In the genomic region with DNA sequence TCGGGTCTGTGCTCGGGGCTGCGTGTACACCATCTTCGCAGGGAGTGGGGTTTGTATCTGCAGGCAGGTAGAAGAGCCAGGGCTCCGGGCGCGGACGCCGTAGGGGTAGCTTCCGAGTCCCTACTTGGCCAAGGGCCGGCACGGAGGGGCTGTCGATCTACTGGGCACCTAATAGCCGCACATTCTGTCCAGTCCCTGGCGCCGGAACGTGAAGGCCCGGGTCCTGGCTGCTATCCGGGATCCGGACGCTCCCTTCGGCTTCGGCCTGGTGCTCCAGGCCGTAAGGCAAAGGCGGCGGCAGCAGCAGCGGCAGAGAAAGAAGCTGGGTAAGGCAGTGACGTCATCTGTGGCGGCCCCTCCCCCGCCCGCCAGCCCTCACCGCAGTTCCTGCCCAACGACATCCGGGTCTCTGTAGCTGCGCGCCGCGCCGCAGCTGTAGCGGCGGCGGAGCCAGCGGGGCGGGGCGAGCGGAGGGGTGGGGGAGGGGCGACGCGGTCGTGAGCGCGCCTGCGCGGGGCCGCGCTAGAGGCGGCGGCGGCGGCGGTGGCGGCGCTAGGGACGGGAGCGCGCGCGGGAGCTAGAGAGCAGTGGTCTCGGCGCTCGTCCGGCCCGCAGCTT, we compare ENCODE assay signal across 8 cellular contexts. TPM values are rescaled to one million over a fixed set of nuclear protein-coding genes. Genes with fewer than 3 reads are reported as not detected.
DNase-seq lines count a peak whose midpoint lies in the region; ATAC-seq and TF ChIP-seq lines count a peak whose summit lies in the region.

PPM1A (plus strand) TSS at position 525 of the 618 bp plus-strand sequence. CDS start 33,483 bp downstream, outside the sequence.

- H3K27me3 ChIP-seq in left lung, result no peaks in the 10 kb centered on the region

- H3K27me3 Mint-ChIP-seq in dendritic cell treated with granulocyte-macrophage colony-stimulating factor and Interleukin-4, amounts not matched to agents 40 ng/mL and 50 ng/mL, for 4 days, result no peaks in the 10 kb centered on the region

- TF ChIP-seq CTCF in left lung (IDR thresholded peaks at IDR 0.05), result no peak

- ATAC-seq in GM19372 (IDR thresholded peaks at IDR 0.05; ENCODE audit: low read depth, unreplicated experiment) (peak; percentile 63), HG03521 (IDR thresholded peaks at IDR 0.05; ENCODE audit: unreplicated experiment) (peak; percentile 76), left lung (peak; percentile 88)

- H3K27ac ChIP-seq in left lung, result peak within 1 kb of the TSS; percentile 100

- DNase-seq in C1 segment of cervical spinal cord (lab: John Stamatoyannopoulos, UW) (peak; percentile 56 to 97 (median 93)), NCI-H748 treated with DMSO at 0.1 percent for 48 hours (lab: John Stamatoyannopoulos, UW) (peak; percentile 91), left lung (peak; percentile 97 to 99)
- DNase-seq in activated CD4-positive, alpha-beta T cell treated with anti-CD3 and anti-CD28 coated beads, Interleukin-2, amount 50 U/mL, for 24 hours (ENCODE audit: low read depth in 1 of 2, low spot score in 1 of 2), result peak; percentile 91 to 92
- DNase-seq in stimulated activated CD4-positive, alpha-beta T cell treated with anti-CD3 and anti-CD28 coated beads, Interleukin-2, amount 100 ng/mL, for 4 hours (ENCODE audit: low read depth), result peak; percentile 93

- peak within 1 kb of the TSS; percentile 92 for H3K4me3 Mint-ChIP-seq in dendritic cell treated with granulocyte-macrophage colony-stimulating factor and Interleukin-4, amounts not matched to agents 40 ng/mL and 50 ng/mL, for 4 days

- intact Hi-C loops in dendritic cell treated with granulocyte-macrophage colony-stimulating factor and Interleukin-4, amounts not matched to agents 40 ng/mL and 50 ng/mL, for 4 days (cut with micrococcal nuclease), result loop anchor here (1.0 to 5.0 kb wide), 2 partner anchors 158 to 1448 kb away; partner anchors contain the start of genes HIF1A and PCNX4
- intact Hi-C loops in left lung (cut with DNase I), result no loop called here

- peaks cover 8% of the 10 kb centered on the region for H3K36me3 Mint-ChIP-seq in dendritic cell treated with granulocyte-macrophage colony-stimulating factor and Interleukin-4, amounts not matched to agents 40 ng/mL and 50 ng/mL, for 4 days (ENCODE audit: low read depth)

- no peaks in the 10 kb centered on the region for H3K9me3 ChIP-seq in left lung

- H3K4me3 ChIP-seq in left lung, result peak within 1 kb of the TSS; percentile 71 to 80

- H3K9me3 Mint-ChIP-seq in dendritic cell treated with granulocyte-macrophage colony-stimulating factor and Interleukin-4, amounts not matched to agents 40 ng/mL and 50 ng/mL, for 4 days, result no peaks in the 10 kb centered on the region

- H3K4me1 Mint-ChIP-seq in dendritic cell treated with granulocyte-macrophage colony-stimulating factor and Interleukin-4, amounts not matched to agents 40 ng/mL and 50 ng/mL, for 4 days (ENCODE audit: low read depth), result peaks cover 48% of the 10 kb centered on the region

- peak within 1 kb of the TSS; percentile 99 for H3K27ac Mint-ChIP-seq in dendritic cell treated with granulocyte-macrophage colony-stimulating factor and Interleukin-4, amounts not matched to agents 40 ng/mL and 50 ng/mL, for 4 days

- no peaks in the 10 kb centered on the region for H3K36me3 ChIP-seq in left lung

- peaks cover 18 to 45% of the 10 kb centered on the region in 2 donors for H3K4me1 ChIP-seq in left lung

RNA-seq across cellular contexts. Expression of gene PPM1A, which starts in this region (rescaled TPM):
- total RNA-seq in left lung, result 10 to 100 TPM; 54.1 to 56.2 TPM

Comparison
In these comparisons a context has a peak if more than half of its experiments do, and no peak if none do; other contexts are left out.
1. Peak in every context shown above with its lines: DNase-seq, ATAC-seq, H3K4me3 ChIP-seq and H3K27ac ChIP-seq.